Comparison of ENCODE assay signal across 1 cellular context in genomic region chr4:51858605-51859211, GRCh38.
TF ChIP-seq lines count a peak whose summit lies in the region.

No MANE protein-coding gene starts in this region.

TF ChIP-seq in IMR-90, 13 proteins besides CTCF, POLR2A, EP300 and RAD21:
- TF ChIP-seq, protein P1, sequence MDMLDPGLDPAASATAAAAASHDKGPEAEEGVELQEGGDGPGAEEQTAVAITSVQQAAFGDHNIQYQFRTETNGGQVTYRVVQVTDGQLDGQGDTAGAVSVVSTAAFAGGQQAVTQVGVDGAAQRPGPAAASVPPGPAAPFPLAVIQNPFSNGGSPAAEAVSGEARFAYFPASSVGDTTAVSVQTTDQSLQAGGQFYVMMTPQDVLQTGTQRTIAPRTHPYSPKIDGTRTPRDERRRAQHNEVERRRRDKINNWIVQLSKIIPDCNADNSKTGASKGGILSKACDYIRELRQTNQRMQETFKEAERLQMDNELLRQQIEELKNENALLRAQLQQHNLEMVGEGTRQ (IDR thresholded peaks at IDR 0.05; ENCODE audit: low read depth, low read length): no peak
TF ChIP-seq in IMR-90: peak in this region for 0.
